ENCODE assay signal across 16 cellular contexts in genomic region chr6:155583997-155584396, GRCh38.
"Had no signal": no experiment of that assay in that cellular context is flagged by ENCODE, and none has a peak within 500 bp of the region (broad histone marks: within the 10 kb centered on the region; RNA-seq: fewer than 3 reads in every experiment).

No MANE protein-coding gene starts in this region.

- H3K9me3 ChIP-seq: transverse colon had no signal

- H3K36me3 ChIP-seq: spleen, transverse colon had no signal

- H3K27ac ChIP-seq: psoas muscle, spleen, transverse colon had no signal

- H3K4me3 ChIP-seq: psoas muscle, spleen, transverse colon had no signal

- H3K27me3 ChIP-seq: spleen, transverse colon had no signal

- H3K4me1 ChIP-seq: psoas muscle, spleen, transverse colon had no signal

- ATAC-seq: activated naive CD4-positive, alpha-beta T cell treated with anti-CD3 and anti-CD28 coated beads, Interleukin-2, amount 50 U/mL, for 72 hours; psoas muscle; sciatic nerve had no signal

- DNase-seq: activated B cell treated with CpG ODN at 0.5 μM for 24 hours; activated CD4-positive, alpha-beta T cell treated with anti-CD3 and anti-CD28 coated beads, Interleukin-2, amount 10 ng/mL, durations not matched to agents 24 days and 14 days; activated effector memory CD4-positive, alpha-beta T cell treated with Interleukin-2 at 50 U/mL for 16 hours; activated T-cell treated with anti-CD3 and anti-CD28 coated beads for 4 hours; amniotic stem cell; dermis blood vessel endothelial cell; erythroblast; hippocampal formation; occipital lobe; psoas muscle; spleen; stimulated activated naive CD4-positive, alpha-beta T cell; substantia nigra; transverse colon had no signal
